1 cellular context compared by ENCODE assay signal in the genomic region with DNA sequence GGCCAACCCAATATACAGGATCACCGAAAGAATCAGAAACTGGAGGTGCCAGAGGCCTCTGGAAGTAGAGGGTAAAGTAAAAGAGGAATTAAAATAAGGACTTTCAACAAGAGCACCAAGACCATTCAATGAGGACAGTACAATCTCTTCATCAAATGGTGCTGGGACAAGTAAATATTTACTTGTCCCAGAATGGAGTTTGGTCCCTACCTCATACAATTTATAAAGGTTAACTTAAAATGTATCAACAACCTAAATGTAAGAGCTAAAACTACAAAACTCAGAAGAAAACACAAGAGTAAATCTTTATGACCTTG.
TF ChIP-seq lines count a peak whose summit lies in the region.

No MANE protein-coding gene starts in this region.

TF ChIP-seq in HepG2, 621 proteins besides CTCF, POLR2A, EP300 and RAD21 (continued from another document and continues in another):
- TF ChIP-seq, protein P1, sequence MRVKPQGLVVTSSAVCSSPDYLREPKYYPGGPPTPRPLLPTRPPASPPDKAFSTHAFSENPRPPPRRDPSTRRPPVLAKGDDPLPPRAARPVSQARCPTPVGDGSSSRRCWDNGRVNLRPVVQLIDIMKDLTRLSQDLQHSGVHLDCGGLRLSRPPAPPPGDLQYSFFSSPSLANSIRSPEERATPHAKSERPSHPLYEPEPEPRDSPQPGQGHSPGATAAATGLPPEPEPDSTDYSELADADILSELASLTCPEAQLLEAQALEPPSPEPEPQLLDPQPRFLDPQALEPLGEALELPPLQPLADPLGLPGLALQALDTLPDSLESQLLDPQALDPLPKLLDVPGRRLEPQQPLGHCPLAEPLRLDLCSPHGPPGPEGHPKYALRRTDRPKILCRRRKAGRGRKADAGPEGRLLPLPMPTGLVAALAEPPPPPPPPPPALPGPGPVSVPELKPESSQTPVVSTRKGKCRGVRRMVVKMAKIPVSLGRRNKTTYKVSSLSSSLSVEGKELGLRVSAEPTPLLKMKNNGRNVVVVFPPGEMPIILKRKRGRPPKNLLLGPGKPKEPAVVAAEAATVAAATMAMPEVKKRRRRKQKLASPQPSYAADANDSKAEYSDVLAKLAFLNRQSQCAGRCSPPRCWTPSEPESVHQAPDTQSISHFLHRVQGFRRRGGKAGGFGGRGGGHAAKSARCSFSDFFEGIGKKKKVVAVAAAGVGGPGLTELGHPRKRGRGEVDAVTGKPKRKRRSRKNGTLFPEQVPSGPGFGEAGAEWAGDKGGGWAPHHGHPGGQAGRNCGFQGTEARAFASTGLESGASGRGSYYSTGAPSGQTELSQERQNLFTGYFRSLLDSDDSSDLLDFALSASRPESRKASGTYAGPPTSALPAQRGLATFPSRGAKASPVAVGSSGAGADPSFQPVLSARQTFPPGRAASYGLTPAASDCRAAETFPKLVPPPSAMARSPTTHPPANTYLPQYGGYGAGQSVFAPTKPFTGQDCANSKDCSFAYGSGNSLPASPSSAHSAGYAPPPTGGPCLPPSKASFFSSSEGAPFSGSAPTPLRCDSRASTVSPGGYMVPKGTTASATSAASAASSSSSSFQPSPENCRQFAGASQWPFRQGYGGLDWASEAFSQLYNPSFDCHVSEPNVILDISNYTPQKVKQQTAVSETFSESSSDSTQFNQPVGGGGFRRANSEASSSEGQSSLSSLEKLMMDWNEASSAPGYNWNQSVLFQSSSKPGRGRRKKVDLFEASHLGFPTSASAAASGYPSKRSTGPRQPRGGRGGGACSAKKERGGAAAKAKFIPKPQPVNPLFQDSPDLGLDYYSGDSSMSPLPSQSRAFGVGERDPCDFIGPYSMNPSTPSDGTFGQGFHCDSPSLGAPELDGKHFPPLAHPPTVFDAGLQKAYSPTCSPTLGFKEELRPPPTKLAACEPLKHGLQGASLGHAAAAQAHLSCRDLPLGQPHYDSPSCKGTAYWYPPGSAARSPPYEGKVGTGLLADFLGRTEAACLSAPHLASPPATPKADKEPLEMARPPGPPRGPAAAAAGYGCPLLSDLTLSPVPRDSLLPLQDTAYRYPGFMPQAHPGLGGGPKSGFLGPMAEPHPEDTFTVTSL (CRISPR knock-in tag; IDR thresholded peaks at IDR 0.05; ENCODE audit: borderline replicate concordance) = peak; percentile 84; the same call in 1 of the 2 replicates
- no peak for TF ChIP-seq ZNF572 (CRISPR knock-in tag; IDR thresholded peaks at IDR 0.05)
- TF ChIP-seq ZNF138 (CRISPR knock-in tag; IDR thresholded peaks at IDR 0.05; ENCODE audit: low read depth) = no peak
- TF ChIP-seq, protein P2, sequence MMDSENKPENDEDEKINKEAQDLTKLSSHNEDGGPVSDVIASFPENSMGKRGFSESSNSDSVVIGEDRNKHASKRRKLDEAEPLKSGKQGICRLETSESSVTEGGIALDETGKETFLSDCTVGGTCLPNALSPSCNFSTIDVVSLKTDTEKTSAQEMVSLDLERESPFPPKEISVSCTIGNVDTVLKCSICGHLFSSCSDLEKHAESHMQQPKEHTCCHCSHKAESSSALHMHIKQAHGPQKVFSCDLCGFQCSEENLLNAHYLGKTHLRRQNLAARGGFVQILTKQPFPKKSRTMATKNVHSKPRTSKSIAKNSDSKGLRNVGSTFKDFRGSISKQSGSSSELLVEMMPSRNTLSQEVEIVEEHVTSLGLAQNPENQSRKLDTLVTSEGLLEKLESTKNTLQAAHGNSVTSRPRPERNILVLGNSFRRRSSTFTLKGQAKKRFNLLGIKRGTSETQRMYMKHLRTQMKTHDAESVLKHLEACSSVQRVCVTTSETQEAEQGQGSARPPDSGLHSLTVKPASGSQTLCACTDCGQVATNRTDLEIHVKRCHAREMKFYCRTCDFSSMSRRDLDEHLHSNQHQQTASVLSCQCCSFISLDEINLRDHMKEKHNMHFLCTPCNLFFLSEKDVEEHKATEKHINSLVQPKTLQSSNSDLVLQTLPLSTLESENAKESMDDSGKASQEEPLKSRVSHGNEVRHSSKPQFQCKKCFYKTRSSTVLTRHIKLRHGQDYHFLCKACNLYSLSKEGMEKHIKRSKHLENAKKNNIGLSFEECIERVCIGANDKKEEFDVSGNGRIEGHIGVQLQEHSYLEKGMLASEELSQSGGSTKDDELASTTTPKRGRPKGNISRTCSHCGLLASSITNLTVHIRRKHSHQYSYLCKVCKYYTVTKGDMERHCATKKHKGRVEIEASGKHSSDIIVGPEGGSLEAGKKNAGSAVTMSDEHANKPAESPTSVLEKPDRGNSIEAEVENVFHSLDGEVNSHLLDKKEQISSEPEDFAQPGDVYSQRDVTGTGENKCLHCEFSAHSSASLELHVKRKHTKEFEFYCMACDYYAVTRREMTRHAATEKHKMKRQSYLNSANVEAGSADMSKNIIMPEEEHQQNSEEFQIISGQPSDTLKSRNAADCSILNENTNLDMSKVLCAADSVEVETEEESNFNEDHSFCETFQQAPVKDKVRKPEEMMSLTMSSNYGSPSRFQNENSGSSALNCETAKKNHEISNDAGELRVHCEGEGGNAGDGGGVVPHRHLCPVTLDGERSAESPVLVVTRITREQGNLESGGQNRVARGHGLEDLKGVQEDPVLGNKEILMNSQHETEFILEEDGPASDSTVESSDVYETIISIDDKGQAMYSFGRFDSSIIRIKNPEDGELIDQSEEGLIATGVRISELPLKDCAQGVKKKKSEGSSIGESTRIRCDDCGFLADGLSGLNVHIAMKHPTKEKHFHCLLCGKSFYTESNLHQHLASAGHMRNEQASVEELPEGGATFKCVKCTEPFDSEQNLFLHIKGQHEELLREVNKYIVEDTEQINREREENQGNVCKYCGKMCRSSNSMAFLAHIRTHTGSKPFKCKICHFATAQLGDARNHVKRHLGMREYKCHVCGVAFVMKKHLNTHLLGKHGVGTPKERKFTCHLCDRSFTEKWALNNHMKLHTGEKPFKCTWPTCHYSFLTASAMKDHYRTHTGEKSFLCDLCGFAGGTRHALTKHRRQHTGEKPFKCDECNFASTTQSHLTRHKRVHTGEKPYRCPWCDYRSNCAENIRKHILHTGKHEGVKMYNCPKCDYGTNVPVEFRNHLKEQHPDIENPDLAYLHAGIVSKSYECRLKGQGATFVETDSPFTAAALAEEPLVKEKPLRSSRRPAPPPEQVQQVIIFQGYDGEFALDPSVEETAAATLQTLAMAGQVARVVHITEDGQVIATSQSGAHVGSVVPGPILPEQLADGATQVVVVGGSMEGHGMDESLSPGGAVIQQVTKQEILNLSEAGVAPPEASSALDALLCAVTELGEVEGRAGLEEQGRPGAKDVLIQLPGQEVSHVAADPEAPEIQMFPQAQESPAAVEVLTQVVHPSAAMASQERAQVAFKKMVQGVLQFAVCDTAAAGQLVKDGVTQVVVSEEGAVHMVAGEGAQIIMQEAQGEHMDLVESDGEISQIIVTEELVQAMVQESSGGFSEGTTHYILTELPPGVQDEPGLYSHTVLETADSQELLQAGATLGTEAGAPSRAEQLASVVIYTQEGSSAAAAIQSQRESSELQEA (CRISPR knock-in tag; IDR thresholded peaks at IDR 0.05; ENCODE audit: not compliant biosample characterization) = no peak
- TF ChIP-seq, protein P3, sequence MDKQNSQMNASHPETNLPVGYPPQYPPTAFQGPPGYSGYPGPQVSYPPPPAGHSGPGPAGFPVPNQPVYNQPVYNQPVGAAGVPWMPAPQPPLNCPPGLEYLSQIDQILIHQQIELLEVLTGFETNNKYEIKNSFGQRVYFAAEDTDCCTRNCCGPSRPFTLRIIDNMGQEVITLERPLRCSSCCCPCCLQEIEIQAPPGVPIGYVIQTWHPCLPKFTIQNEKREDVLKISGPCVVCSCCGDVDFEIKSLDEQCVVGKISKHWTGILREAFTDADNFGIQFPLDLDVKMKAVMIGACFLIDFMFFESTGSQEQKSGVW (CRISPR knock-in tag; IDR thresholded peaks at IDR 0.05; ENCODE audit: borderline replicate concordance) = no peak
- TF ChIP-seq, protein P4, sequence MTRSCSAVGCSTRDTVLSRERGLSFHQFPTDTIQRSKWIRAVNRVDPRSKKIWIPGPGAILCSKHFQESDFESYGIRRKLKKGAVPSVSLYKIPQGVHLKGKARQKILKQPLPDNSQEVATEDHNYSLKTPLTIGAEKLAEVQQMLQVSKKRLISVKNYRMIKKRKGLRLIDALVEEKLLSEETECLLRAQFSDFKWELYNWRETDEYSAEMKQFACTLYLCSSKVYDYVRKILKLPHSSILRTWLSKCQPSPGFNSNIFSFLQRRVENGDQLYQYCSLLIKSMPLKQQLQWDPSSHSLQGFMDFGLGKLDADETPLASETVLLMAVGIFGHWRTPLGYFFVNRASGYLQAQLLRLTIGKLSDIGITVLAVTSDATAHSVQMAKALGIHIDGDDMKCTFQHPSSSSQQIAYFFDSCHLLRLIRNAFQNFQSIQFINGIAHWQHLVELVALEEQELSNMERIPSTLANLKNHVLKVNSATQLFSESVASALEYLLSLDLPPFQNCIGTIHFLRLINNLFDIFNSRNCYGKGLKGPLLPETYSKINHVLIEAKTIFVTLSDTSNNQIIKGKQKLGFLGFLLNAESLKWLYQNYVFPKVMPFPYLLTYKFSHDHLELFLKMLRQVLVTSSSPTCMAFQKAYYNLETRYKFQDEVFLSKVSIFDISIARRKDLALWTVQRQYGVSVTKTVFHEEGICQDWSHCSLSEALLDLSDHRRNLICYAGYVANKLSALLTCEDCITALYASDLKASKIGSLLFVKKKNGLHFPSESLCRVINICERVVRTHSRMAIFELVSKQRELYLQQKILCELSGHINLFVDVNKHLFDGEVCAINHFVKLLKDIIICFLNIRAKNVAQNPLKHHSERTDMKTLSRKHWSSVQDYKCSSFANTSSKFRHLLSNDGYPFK (CRISPR knock-in tag; IDR thresholded peaks at IDR 0.05; ENCODE audit: borderline replicate concordance) = no peak
- TF ChIP-seq FOXJ3 (CRISPR knock-in tag; IDR thresholded peaks at IDR 0.05; ENCODE audit: borderline replicate concordance) = peak; percentile 40; the same call in 1 of the 2 replicates
- no peak for TF ChIP-seq SKIL (CRISPR knock-in tag; IDR thresholded peaks at IDR 0.05; ENCODE audit: borderline replicate concordance)
- TF ChIP-seq ZNF30 (CRISPR knock-in tag; IDR thresholded peaks at IDR 0.05) = no peak
- no peak for TF ChIP-seq HOXA9 (CRISPR knock-in tag; IDR thresholded peaks at IDR 0.05; ENCODE audit: borderline replicate concordance)
- no peak for TF ChIP-seq REST (IDR thresholded peaks at IDR 0.05; ENCODE audit: borderline replicate concordance in 1 of 2, low read depth in 1 of 2, low read length in 2 of 2)
- TF ChIP-seq, protein P5, sequence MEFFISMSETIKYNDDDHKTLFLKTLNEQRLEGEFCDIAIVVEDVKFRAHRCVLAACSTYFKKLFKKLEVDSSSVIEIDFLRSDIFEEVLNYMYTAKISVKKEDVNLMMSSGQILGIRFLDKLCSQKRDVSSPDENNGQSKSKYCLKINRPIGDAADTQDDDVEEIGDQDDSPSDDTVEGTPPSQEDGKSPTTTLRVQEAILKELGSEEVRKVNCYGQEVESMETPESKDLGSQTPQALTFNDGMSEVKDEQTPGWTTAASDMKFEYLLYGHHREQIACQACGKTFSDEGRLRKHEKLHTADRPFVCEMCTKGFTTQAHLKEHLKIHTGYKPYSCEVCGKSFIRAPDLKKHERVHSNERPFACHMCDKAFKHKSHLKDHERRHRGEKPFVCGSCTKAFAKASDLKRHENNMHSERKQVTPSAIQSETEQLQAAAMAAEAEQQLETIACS (CRISPR knock-in tag; IDR thresholded peaks at IDR 0.05) = no peak
- TF ChIP-seq ZNF781 (CRISPR knock-in tag; IDR thresholded peaks at IDR 0.05; ENCODE audit: borderline replicate concordance, not compliant biosample characterization) = no peak
- TF ChIP-seq HNRNPL (IDR thresholded peaks at IDR 0.05; ENCODE audit: low read depth, low read length) = no peak
- TF ChIP-seq, protein P6, sequence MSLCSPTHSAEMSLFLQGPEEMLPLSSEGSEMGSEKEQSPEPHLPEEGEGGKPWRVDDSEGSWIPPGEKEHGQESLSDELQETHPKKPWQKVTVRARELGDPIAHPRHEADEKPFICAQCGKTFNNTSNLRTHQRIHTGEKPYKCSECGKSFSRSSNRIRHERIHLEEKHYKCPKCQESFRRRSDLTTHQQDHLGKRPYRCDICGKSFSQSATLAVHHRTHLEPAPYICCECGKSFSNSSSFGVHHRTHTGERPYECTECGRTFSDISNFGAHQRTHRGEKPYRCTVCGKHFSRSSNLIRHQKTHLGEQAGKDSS (CRISPR knock-in tag; IDR thresholded peaks at IDR 0.05; ENCODE audit: borderline replicate concordance, low read depth) = no peak
- no peak for TF ChIP-seq MXI1 (IDR thresholded peaks at IDR 0.05; ENCODE audit: borderline replicate concordance, low read depth, low read length)
- TF ChIP-seq CBFB (CRISPR knock-in tag; IDR thresholded peaks at IDR 0.05) = no peak
- TF ChIP-seq TERF1 (CRISPR knock-in tag; IDR thresholded peaks at IDR 0.05) = no peak
